22 cellular contexts compared by ENCODE assay signal in the genomic region with DNA sequence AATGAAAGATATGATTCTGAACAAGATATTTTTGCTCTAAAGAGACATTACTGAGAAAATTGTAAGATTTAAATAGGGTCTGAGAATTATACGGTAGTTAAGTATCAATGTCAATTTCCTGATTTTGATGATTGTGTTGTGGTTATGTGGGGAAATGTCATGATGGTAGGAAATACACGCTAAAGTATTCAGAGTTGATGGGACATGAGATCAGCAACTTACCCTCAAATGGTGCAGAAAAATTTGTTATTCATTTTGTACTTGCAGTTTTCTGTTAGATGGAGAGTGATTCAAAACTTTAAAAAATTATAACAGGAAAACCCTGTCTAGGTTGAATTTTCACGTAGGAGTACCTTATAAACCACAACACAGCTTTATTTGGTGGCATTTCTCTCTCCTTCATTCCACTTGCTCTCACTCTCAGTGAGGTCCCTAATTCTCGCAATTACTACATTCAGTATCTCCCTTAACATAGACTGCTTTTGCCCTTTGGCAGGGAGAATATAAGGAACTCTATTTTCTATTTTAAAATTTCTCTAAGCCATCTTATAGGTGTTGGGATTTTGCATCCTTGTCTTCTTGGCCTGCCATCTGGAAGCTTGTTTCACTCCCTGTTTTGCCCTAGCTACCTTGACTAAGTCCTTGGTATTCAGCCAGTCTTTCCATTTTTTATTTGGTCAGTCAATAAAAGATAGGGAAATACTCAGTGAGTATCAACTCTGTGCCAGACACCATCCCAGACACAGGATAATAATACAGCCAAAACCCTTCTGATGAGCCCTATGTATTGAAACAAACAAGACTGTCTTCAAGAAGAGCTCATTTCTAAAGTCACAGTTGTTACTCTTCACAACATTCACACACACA.
DNase-seq lines count a peak whose midpoint lies in the region; ATAC-seq and TF ChIP-seq lines count a peak whose summit lies in the region.
"Had no signal": no experiment of that assay in that cellular context is flagged by ENCODE, and none has a peak within 500 bp of the region (broad histone marks: within the 10 kb centered on the region; RNA-seq: fewer than 3 reads in every experiment).

No MANE protein-coding gene starts in this region.

- no peaks in the 10 kb centered on the region for H3K27me3 ChIP-seq in CD4-positive, alpha-beta T cell (ENCODE audit: control insufficient read depth, insufficient read depth, low read length)
- no peaks in the 10 kb centered on the region for H3K27me3 ChIP-seq in stomach
- H3K27me3 ChIP-seq: brain microvascular endothelial cell, heart right ventricle, suprapubic skin had no signal

- H3K27ac ChIP-seq in CD4-positive, alpha-beta T cell (ENCODE audit: low read depth, low read length) = no peak overlapping the region
- no peak overlapping the region for H3K27ac ChIP-seq in stomach
- H3K27ac ChIP-seq: A549, brain microvascular endothelial cell, heart right ventricle, psoas muscle, suprapubic skin had no signal

- WGBS in stomach, 5 donors = 71 to 83% (median 82%) methylated on average over 4 of the region's 4 CpGs

- TF ChIP-seq POLR2A in stomach (IDR thresholded peaks at IDR 0.05) = no peak

- H3K4me3 Mint-ChIP-seq in activated CD8-positive, alpha-beta T cell treated with anti-CD3 and anti-CD28 coated beads, Interleukin-2, amount 10 ng/mL, durations not matched to agents 7 days and 5 days = no peak overlapping the region
- no peak overlapping the region for H3K4me3 Mint-ChIP-seq in activated CD8-positive, alpha-beta T cell treated with anti-CD3 and anti-CD28 coated beads for 36 hours
- H3K4me3 Mint-ChIP-seq in CD4-positive, alpha-beta T cell = peak overlapping the region; percentile 18
- peak overlapping the region; percentile 39 for H3K4me3 Mint-ChIP-seq in T-helper 2 cell treated with Interferon-gamma antibody and Interleukin-4, amounts not matched to agents 5 μg/mL and 100 μg/mL, for 36 hours

- CTCF ChIA-PET in activated CD8-positive, alpha-beta T cell treated with anti-CD3 and anti-CD28 coated beads, Interleukin-2, amount 10 ng/mL, durations not matched to agents 7 days and 5 days (lab: Charles Lee) = no interaction called here
- CTCF ChIA-PET in activated CD8-positive, alpha-beta T cell treated with anti-CD3 and anti-CD28 coated beads for 36 hours (lab: Charles Lee) = no interaction called here
- CTCF ChIA-PET in CD4-positive, alpha-beta T cell (lab: Charles Lee) = interaction anchor here (1.5 kb wide), 1 partner anchor 10 kb away, joined by 3 read pairs; no protein-coding TSS in a partner anchor

- peak overlapping the region; percentile 35 for H3K27ac Mint-ChIP-seq in activated CD8-positive, alpha-beta T cell treated with anti-CD3 and anti-CD28 coated beads, Interleukin-2, amount 10 ng/mL, durations not matched to agents 7 days and 5 days
- no peak overlapping the region for H3K27ac Mint-ChIP-seq in activated CD8-positive, alpha-beta T cell treated with anti-CD3 and anti-CD28 coated beads for 36 hours
- H3K27ac Mint-ChIP-seq in CD4-positive, alpha-beta T cell = peak overlapping the region; percentile 68
- peak overlapping the region; percentile 80 for H3K27ac Mint-ChIP-seq in T-helper 2 cell treated with Interferon-gamma antibody and Interleukin-4, amounts not matched to agents 5 μg/mL and 100 μg/mL, for 36 hours

- intact Hi-C loops in activated CD8-positive, alpha-beta T cell treated with anti-CD3 and anti-CD28 coated beads for 36 hours (cut with micrococcal nuclease) = no loop called here
- intact Hi-C loops in CD4-positive, alpha-beta T cell (cut with DNase I, micrococcal nuclease) = loop anchor here (5.0 kb wide), 2 partner anchors 33 to 38 kb away; no protein-coding TSS in a partner anchor
- intact Hi-C loops in stomach (cut with DNase I; ENCODE audit: low total_unique reads) = no loop called here

- POLR2A ChIA-PET in activated CD8-positive, alpha-beta T cell treated with anti-CD3 and anti-CD28 coated beads, Interleukin-2, amount 10 ng/mL, durations not matched to agents 7 days and 5 days (lab: Charles Lee) = no interaction called here
- POLR2A ChIA-PET in activated CD8-positive, alpha-beta T cell treated with anti-CD3 and anti-CD28 coated beads for 36 hours (lab: Charles Lee) = no interaction called here
- POLR2A ChIA-PET in CD4-positive, alpha-beta T cell (lab: Charles Lee) = interaction anchor here (0.8 kb wide), 1 partner anchor 336 kb away, joined by 4 read pairs; no protein-coding TSS in a partner anchor

- H3K9me3 ChIP-seq in CD4-positive, alpha-beta T cell (ENCODE audit: control insufficient read depth, low read length) = no peaks in the 10 kb centered on the region
- H3K9me3 ChIP-seq in stomach = no peaks in the 10 kb centered on the region
- H3K9me3 ChIP-seq: A549, heart right ventricle, psoas muscle, suprapubic skin had no signal

- no peaks in the 10 kb centered on the region for H3K36me3 Mint-ChIP-seq in activated CD8-positive, alpha-beta T cell treated with anti-CD3 and anti-CD28 coated beads, Interleukin-2, amount 10 ng/mL, durations not matched to agents 7 days and 5 days (ENCODE audit: low read depth)
- H3K36me3 Mint-ChIP-seq in activated CD8-positive, alpha-beta T cell treated with anti-CD3 and anti-CD28 coated beads for 36 hours (ENCODE audit: low read depth) = no peaks in the 10 kb centered on the region
- no peaks in the 10 kb centered on the region for H3K36me3 Mint-ChIP-seq in CD4-positive, alpha-beta T cell (ENCODE audit: low read depth)
- H3K36me3 Mint-ChIP-seq in T-helper 2 cell treated with Interferon-gamma antibody and Interleukin-4, amounts not matched to agents 5 μg/mL and 100 μg/mL, for 36 hours (ENCODE audit: low read depth) = peaks cover 30% of the 10 kb centered on the region

- no peak for TF ChIP-seq CTCF in activated CD8-positive, alpha-beta T cell treated with anti-CD3 and anti-CD28 coated beads for 36 hours (IDR thresholded peaks at IDR 0.05)
- TF ChIP-seq CTCF in CD4-positive, alpha-beta T cell (IDR thresholded peaks at IDR 0.05) = no peak
- TF ChIP-seq CTCF in stomach (IDR thresholded peaks at IDR 0.05) = no peak

- no peaks in the 10 kb centered on the region for H3K27me3 Mint-ChIP-seq in activated CD8-positive, alpha-beta T cell treated with anti-CD3 and anti-CD28 coated beads, Interleukin-2, amount 10 ng/mL, durations not matched to agents 7 days and 5 days (ENCODE audit: low read depth)
- H3K27me3 Mint-ChIP-seq in activated CD8-positive, alpha-beta T cell treated with anti-CD3 and anti-CD28 coated beads for 36 hours = no peaks in the 10 kb centered on the region
- no peaks in the 10 kb centered on the region for H3K27me3 Mint-ChIP-seq in CD4-positive, alpha-beta T cell
- H3K27me3 Mint-ChIP-seq in T-helper 2 cell treated with Interferon-gamma antibody and Interleukin-4, amounts not matched to agents 5 μg/mL and 100 μg/mL, for 36 hours (ENCODE audit: low read depth) = peaks cover 3% of the 10 kb centered on the region

- no peak for ATAC-seq in activated CD8-positive, alpha-beta T cell treated with anti-CD3 and anti-CD28 coated beads, Interleukin-2, amount 10 ng/mL, durations not matched to agents 7 days and 5 days
- no peak for ATAC-seq in activated CD8-positive, alpha-beta T cell treated with anti-CD3 and anti-CD28 coated beads for 36 hours
- peak; percentile 37 for ATAC-seq in CD4-positive, alpha-beta T cell (ENCODE audit: poor library complexity)
- ATAC-seq in HG03442 (IDR thresholded peaks at IDR 0.05; ENCODE audit: unreplicated experiment) = no peak
- ATAC-seq in HG02938 (IDR thresholded peaks at IDR 0.05; ENCODE audit: unreplicated experiment) = no peak
- ATAC-seq: A549, heart right ventricle, psoas muscle had no signal

- no peak for DNase-seq in activated CD8-positive, alpha-beta T cell treated with anti-CD3 and anti-CD28 coated beads, Interleukin-2, amount 10 ng/mL, durations not matched to agents 7 days and 5 days
- no peak for DNase-seq in activated CD8-positive, alpha-beta T cell treated with anti-CD3 and anti-CD28 coated beads for 36 hours
- DNase-seq in CD4-positive, alpha-beta T cell = no peak
- no peak for DNase-seq in T-helper 2 cell treated with Interferon-gamma antibody and Interleukin-4, amounts not matched to agents 5 μg/mL and 100 μg/mL, for 36 hours (ENCODE audit: low spot score)
- peak; percentile 24 for DNase-seq in central memory CD4-positive, alpha-beta T cell
- DNase-seq in stomach = no peak
- DNase-seq: brain microvascular endothelial cell; Calu3; effector CD4-positive, alpha-beta T cell; GOT3; heart right ventricle; MM.1S; NCI-H1417 treated with DMSO at 0.1 percent for 48 hours; NCI-H2081 treated with DMSO at 0.1 percent for 48 hours; psoas muscle; SHP77; stimulated activated CD8-positive, alpha-beta memory T cell treated with anti-CD3 and anti-CD28 coated beads, Interleukin-4, amount 100 ng/mL, for 48 hours; SW 1271 had no signal

- no peak for TF ChIP-seq EP300 in stomach (IDR thresholded peaks at IDR 0.05)

- peaks cover 12% of the 10 kb centered on the region for H3K9me3 Mint-ChIP-seq in activated CD8-positive, alpha-beta T cell treated with anti-CD3 and anti-CD28 coated beads, Interleukin-2, amount 10 ng/mL, durations not matched to agents 7 days and 5 days (ENCODE audit: insufficient read depth)
- H3K9me3 Mint-ChIP-seq in activated CD8-positive, alpha-beta T cell treated with anti-CD3 and anti-CD28 coated beads for 36 hours = no peaks in the 10 kb centered on the region
- H3K9me3 Mint-ChIP-seq in CD4-positive, alpha-beta T cell = no peaks in the 10 kb centered on the region
- H3K9me3 Mint-ChIP-seq in T-helper 2 cell treated with Interferon-gamma antibody and Interleukin-4, amounts not matched to agents 5 μg/mL and 100 μg/mL, for 36 hours = peaks cover 21% of the 10 kb centered on the region

- peaks cover 17% of the 10 kb centered on the region for H3K4me1 Mint-ChIP-seq in activated CD8-positive, alpha-beta T cell treated with anti-CD3 and anti-CD28 coated beads, Interleukin-2, amount 10 ng/mL, durations not matched to agents 7 days and 5 days (ENCODE audit: low read depth)
- peaks cover 6% of the 10 kb centered on the region for H3K4me1 Mint-ChIP-seq in activated CD8-positive, alpha-beta T cell treated with anti-CD3 and anti-CD28 coated beads for 36 hours (ENCODE audit: low read depth)
- H3K4me1 Mint-ChIP-seq in CD4-positive, alpha-beta T cell (ENCODE audit: low read depth) = peaks cover 58% of the 10 kb centered on the region
- peaks cover 78% of the 10 kb centered on the region for H3K4me1 Mint-ChIP-seq in T-helper 2 cell treated with Interferon-gamma antibody and Interleukin-4, amounts not matched to agents 5 μg/mL and 100 μg/mL, for 36 hours (ENCODE audit: low read depth)

- peaks cover 0 to 5% (median 0%) of the 10 kb centered on the region in 4 donors for H3K4me1 ChIP-seq in stomach
- H3K4me1 ChIP-seq: A549, heart right ventricle, psoas muscle, suprapubic skin had no signal

- H3K4me3 ChIP-seq in stomach = no peak overlapping the region
- H3K4me3 ChIP-seq: A549, heart right ventricle, psoas muscle, suprapubic skin had no signal

- H3K36me3 ChIP-seq in stomach = no peaks in the 10 kb centered on the region
- H3K36me3 ChIP-seq: brain microvascular endothelial cell, heart right ventricle, suprapubic skin had no signal

Comparison
In these comparisons a context has a peak if more than half of its experiments do, and no peak if none do; other contexts are left out.
1. H3K4me3 Mint-ChIP-seq: peak in CD4-positive, alpha-beta T cell (single experiment) and T-helper 2 cell treated with Interferon-gamma antibody and Interleukin-4, amounts not matched to agents 5 μg/mL and 100 μg/mL, for 36 hours (single experiment); none in activated CD8-positive, alpha-beta T cell treated with anti-CD3 and anti-CD28 coated beads, Interleukin-2, amount 10 ng/mL, durations not matched to agents 7 days and 5 days (single experiment) and activated CD8-positive, alpha-beta T cell treated with anti-CD3 and anti-CD28 coated beads for 36 hours (single experiment).
2. intact Hi-C loops: an anchor here in CD4-positive, alpha-beta T cell (5.0 kb wide); none called in activated CD8-positive, alpha-beta T cell treated with anti-CD3 and anti-CD28 coated beads for 36 hours and stomach.